11 cellular contexts compared by ENCODE assay signal in the genomic region with DNA sequence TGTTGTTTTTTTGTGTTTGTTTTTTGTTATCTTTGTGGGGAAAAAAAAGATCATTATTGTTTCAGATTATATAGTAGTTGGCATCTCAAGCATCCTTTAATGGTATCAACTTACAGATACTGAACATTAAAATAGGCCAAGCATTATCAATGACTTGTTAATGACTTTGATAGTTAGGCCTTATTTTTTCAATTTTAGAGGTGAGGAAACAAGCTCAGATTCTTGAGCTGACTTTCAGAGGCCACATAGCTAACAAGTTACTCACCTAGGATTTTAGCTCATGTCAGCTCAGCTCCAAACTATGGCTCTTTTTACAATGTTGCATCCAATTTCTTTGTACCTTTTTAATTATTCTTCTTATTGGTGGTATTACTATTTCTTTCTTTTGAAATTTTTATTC. TPM values are rescaled to one million over a fixed set of nuclear protein-coding genes. Genes with fewer than 3 reads are reported as not detected.
A peak's percentile ranks its signal among the peaks of the same experiment; 100 is the strongest.
DNase-seq lines count a peak whose midpoint lies in the region; ATAC-seq, FAIRE-seq and TF ChIP-seq lines count a peak whose summit lies in the region.
"Had no signal": no experiment of that assay in that cellular context is flagged by ENCODE, and none has a peak within 500 bp of the region (broad histone marks: within the 10 kb centered on the region; RNA-seq: fewer than 3 reads in every experiment).

No MANE protein-coding gene starts in this region.

- H3K9me2 ChIP-seq in PC-3 (replicated peaks; ENCODE audit: low read length) = no peaks in the 10 kb centered on the region

- POLR2A ChIA-PET in PC-3 (lab: Charles Lee; ENCODE audit: unreplicated experiment) = no interaction called here

- TF ChIP-seq POLR2A in GM12892 (IDR thresholded peaks at IDR 0.05; ENCODE audit: low read depth, low read length) = no peak

- H4K20me1 ChIP-seq in PC-3 (ENCODE audit: low read length) = no peaks in the 10 kb centered on the region

- H3K36me3 Mint-ChIP-seq in effector memory CD8-positive, alpha-beta T cell (ENCODE audit: insufficient read depth) = peaks cover 17% of the 10 kb centered on the region

- peak; percentile 40 for ATAC-seq in PC-3
- ATAC-seq in effector memory CD8-positive, alpha-beta T cell (replicated peaks) = no peak
- no peak for ATAC-seq in GM19035 (IDR thresholded peaks at IDR 0.05; ENCODE audit: unreplicated experiment)

- BruUV-seq in PC-3 (replicated peaks; lab: Mats Ljungman, UMichigan) = TSS peak; percentile 17

- no peaks in the 10 kb centered on the region for H3K79me2 ChIP-seq in PC-3 (ENCODE audit: low read length)

- H3K36me3 ChIP-seq in PC-3 (ENCODE audit: low read depth, low read length) = no peaks in the 10 kb centered on the region
- H3K36me3 ChIP-seq: sigmoid colon had no signal

- H3K4me3 ChIP-seq in PC-3 (ENCODE audit: low read length) = peak overlapping the region; percentile 9; the same call in 1 of the 2 replicates
- H3K4me3 ChIP-seq: K562, sigmoid colon had no signal

- intact Hi-C loops in PC-3 (cut with micrococcal nuclease) = loop anchor here (5.0 kb wide), 1 partner anchor 43 kb away; no protein-coding TSS in a partner anchor

- peak overlapping the region; percentile 97 to 99 for H3K4me3 Mint-ChIP-seq in effector memory CD8-positive, alpha-beta T cell

- H3K4me2 ChIP-seq in PC-3 (ENCODE audit: low read length) = peak overlapping the region; percentile 37

- CTCF ChIA-PET in PC-3 (lab: Charles Lee) = no interaction called here

- H3K9ac ChIP-seq in PC-3 (ENCODE audit: low read length) = no peak overlapping the region

- peak; percentile 53 for FAIRE-seq in GM12892 (lab: Jason Lieb, UNC)
- FAIRE-seq: H1 had no signal

- no peaks in the 10 kb centered on the region for H3K27me3 Mint-ChIP-seq in effector memory CD8-positive, alpha-beta T cell

- peaks cover 28 to 38% of the 10 kb centered on the region in 2 donors for H3K4me1 Mint-ChIP-seq in effector memory CD8-positive, alpha-beta T cell (ENCODE audit: low read depth in 2 of 2)

- TF ChIP-seq CTCF in PC-3 (conservative IDR thresholded peaks at IDR 0.05; ENCODE audit: low read depth, low read length) = no peak

- H2AFZ ChIP-seq in PC-3 (ENCODE audit: low read length) = peak overlapping the region; percentile 21

- H3K27me3 ChIP-seq in PC-3 (ENCODE audit: low read length) = no peaks in the 10 kb centered on the region
- H3K27me3 ChIP-seq: sigmoid colon had no signal

- DNase-seq in GM12892 (ENCODE audit: insufficient read length) = no peak
- DNase-seq in PC-3 = peak; percentile 29
- DNase-seq in effector memory CD8-positive, alpha-beta T cell = no peak
- DNase-seq in renal cortical epithelial cell (ENCODE audit: low read depth) = peak; percentile 73
- DNase-seq in NCI-H1048 (lab: John Stamatoyannopoulos, UW) = no peak
- DNase-seq in SKM-1 (lab: John Stamatoyannopoulos, UW; ENCODE audit: unreplicated experiment) = no peak
- DNase-seq: sigmoid colon had no signal

- H3K27ac ChIP-seq in PC-3 (ENCODE audit: low read length) = no peak overlapping the region
- H3K27ac ChIP-seq: sigmoid colon had no signal

- no peaks in the 10 kb centered on the region for H3K9me3 ChIP-seq in PC-3 (ENCODE audit: low read length)
- H3K9me3 ChIP-seq: sigmoid colon had no signal

- no peaks in the 10 kb centered on the region for H3K9me3 Mint-ChIP-seq in effector memory CD8-positive, alpha-beta T cell

- peaks cover 24% of the 10 kb centered on the region for H3K4me1 ChIP-seq in PC-3 (ENCODE audit: insufficient read depth, low read length)

- H3K27ac Mint-ChIP-seq in effector memory CD8-positive, alpha-beta T cell = peak overlapping the region; percentile 96 to 98

- peaks cover 4% of the 10 kb centered on the region for H3F3A ChIP-seq in PC-3 (ENCODE audit: low read length, unreplicated experiment)

RNA-seq across cellular contexts. Expression of a gene that starts 0.5 kb away (rescaled TPM):
- polyA plus RNA-seq in GM12892 (2012; ENCODE audit: missing spikeins) = 102 TPM
- 1.6 and 3.7 TPM in 2 replicates for total RNA-seq in PC-3 (2014; rRNA removed)
- 0.35 and 4.8 TPM in 2 replicates for total RNA-seq in renal cortical epithelial cell
- total RNA-seq: SK-MEL-5 had no signal
- polyA plus RNA-seq: K562 had no signal

Comparison
In these comparisons a context has a peak if more than half of its experiments do, and no peak if none do; other contexts are left out.
1. DNase-seq: peak in PC-3 (single experiment) and renal cortical epithelial cell (single experiment); none in GM12892 (single experiment), effector memory CD8-positive, alpha-beta T cell (0 of 3), NCI-H1048 (single experiment) and SKM-1 (single experiment).